ENCODE assay signal across 8 cellular contexts in the genomic region with DNA sequence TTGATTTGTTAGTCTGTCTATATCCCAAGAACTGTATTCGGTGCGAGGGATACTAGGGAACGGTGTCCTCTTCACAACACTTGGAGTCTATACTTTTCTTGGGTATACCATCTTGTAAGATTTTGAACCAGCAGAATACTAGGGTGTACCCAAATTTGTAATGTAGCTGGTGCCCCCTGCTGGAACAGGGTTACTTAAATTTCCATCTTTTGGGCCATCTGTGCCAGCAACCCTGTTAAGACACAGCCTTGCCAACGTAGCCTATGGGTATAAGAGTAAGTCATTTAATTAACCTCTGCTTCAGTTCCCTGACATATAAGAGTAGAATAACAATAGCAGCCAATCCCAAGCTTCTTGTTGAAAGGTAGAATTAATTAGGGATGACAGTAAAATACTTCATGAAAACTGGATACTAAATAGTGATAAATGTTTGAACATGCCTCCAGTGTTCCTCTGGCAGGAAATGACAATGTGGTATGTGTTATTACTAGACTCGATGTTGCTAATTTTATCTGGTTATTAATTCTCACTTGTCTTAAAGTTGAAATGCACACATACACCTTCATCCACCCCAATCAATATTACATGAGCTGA.
DNase-seq lines count a peak whose midpoint lies in the region; ATAC-seq and TF ChIP-seq lines count a peak whose summit lies in the region.

No MANE protein-coding gene starts in this region.

- H3K27me3 ChIP-seq in BLaER1 (no peaks in the 10 kb centered on the region), mammary epithelial cell (ENCODE audit: insufficient read depth, low read length) (no peaks in the 10 kb centered on the region)

- WGBS in mammary epithelial cell (ENCODE audit: low coverage, missing lambda C conversion rate), result 48% methylated on average over 5 of the region's 5 CpGs

- peaks cover 23% of the 10 kb centered on the region for H3K4me1 ChIP-seq in BLaER1
- H3K4me1 ChIP-seq in mammary epithelial cell (ENCODE audit: insufficient read depth, low read length), result no peaks in the 10 kb centered on the region
- no peaks in the 10 kb centered on the region for H3K4me1 ChIP-seq in mucosa of descending colon (ENCODE audit: low read depth)

- peaks cover 23% of the 10 kb centered on the region for H3K9me3 ChIP-seq in BLaER1
- H3K9me3 ChIP-seq in mammary epithelial cell (replicated peaks; ENCODE audit: insufficient read depth, low read length), result peaks cover 23% of the 10 kb centered on the region
- no peaks in the 10 kb centered on the region for H3K9me3 ChIP-seq in mucosa of descending colon

- in situ Hi-C loops in mammary epithelial cell (cut with MboI; ENCODE audit: low sequenced_read_pairs in 2 of 2), result no loop called here

- no peaks in the 10 kb centered on the region for H3K79me2 ChIP-seq in mammary epithelial cell (ENCODE audit: insufficient read depth, low read length)

- H3K9ac ChIP-seq in BLaER1 (no peak overlapping the region), mammary epithelial cell (ENCODE audit: insufficient read depth, low read length) (no peak overlapping the region)

- DNase-seq in UCSD-AML1 (lab: John Stamatoyannopoulos, UW; ENCODE audit: unreplicated experiment) (peak; percentile 22), mammary epithelial cell (peak; percentile 1), mucosa of descending colon (peak in 2 of 3 donors; percentile 59 to 90), NCI-H146 (lab: John Stamatoyannopoulos, UW) (no peak)
- DNase-seq in stimulated activated CD8-positive, alpha-beta memory T cell treated with anti-CD3 and anti-CD28 coated beads, Interleukin-7, amount 100 ng/mL, for 4 hours (ENCODE audit: low read depth in 2 of 2), result peak; percentile 42 to 48

- H4K20me1 ChIP-seq in BLaER1 (no peaks in the 10 kb centered on the region), mammary epithelial cell (ENCODE audit: insufficient read depth, low read length) (no peaks in the 10 kb centered on the region)

- H3K4me2 ChIP-seq in BLaER1 (peak overlapping the region; percentile 23), mammary epithelial cell (ENCODE audit: insufficient read depth, low read depth, low read length) (no peak overlapping the region)

- H3K36me3 ChIP-seq in BLaER1 (no peaks in the 10 kb centered on the region), mammary epithelial cell (ENCODE audit: insufficient read depth, low read length) (no peaks in the 10 kb centered on the region), mucosa of descending colon (ENCODE audit: low read depth) (no peaks in the 10 kb centered on the region)

- H3K4me3 ChIP-seq in BLaER1 (no peak overlapping the region), mammary epithelial cell (replicated peaks in 1 of 3; ENCODE audit: insufficient read depth in 1 of 3, low read depth in 2 of 3, low read length in 3 of 3) (no peak overlapping the region), mucosa of descending colon (no peak overlapping the region)

- peak; percentile 52 for TF ChIP-seq CTCF in LNCAP (IDR thresholded peaks at IDR 0.05)
- peak in 1 of 2 donors; percentile 29 for TF ChIP-seq CTCF in mammary epithelial cell (conservative IDR thresholded peaks at IDR 0.05 in 1 of 2, IDR thresholded peaks at IDR 0.05 in 1 of 2; ENCODE audit: extremely low read depth in 1 of 2, insufficient read depth in 1 of 2, low read depth in 1 of 2, low read length in 2 of 2)
- no peak for TF ChIP-seq CTCF in mucosa of descending colon (IDR thresholded peaks at IDR 0.05)

- H3K27ac ChIP-seq in BLaER1 (no peak overlapping the region), mammary epithelial cell (ENCODE audit: insufficient read depth, low read depth, low read length) (no peak overlapping the region)

- no TSS peak for BruUV-seq in mammary epithelial cell (replicated peaks; lab: Mats Ljungman, UMichigan)

- CTCF ChIA-PET in mammary epithelial cell (lab: Charles Lee; ENCODE audit: low non-redundant PET), result no interaction called here

- ATAC-seq in GM18907 (IDR thresholded peaks at IDR 0.05; ENCODE audit: unreplicated experiment) (peak; percentile 88), mucosa of descending colon (peak; percentile 62)

- dilution Hi-C loops in mammary epithelial cell (cut with HindIII; ENCODE audit: low sequenced_read_pairs), result no loop called here

- no peak overlapping the region for H2AFZ ChIP-seq in mammary epithelial cell (ENCODE audit: low read depth, low read length)

- intact Hi-C loops in mammary epithelial cell (cut with micrococcal nuclease) (no loop called here), mucosa of descending colon (cut with DNase I, micrococcal nuclease) (loop anchor here (5.0 kb wide), 1 partner anchor 641 kb away; no protein-coding TSS in a partner anchor)
